Comparison of ENCODE assay signal across 1 cellular context in genomic region chr4:152679414-152680281, GRCh38.
TF ChIP-seq lines count a peak whose summit lies in the region.

Gene TMEM154 (minus strand): TSS chr4:152679997. CDS start chr4:152679933, 64 bp downstream.

TF ChIP-seq in GM12878, 131 proteins besides CTCF, POLR2A, EP300 and RAD21 (continued from another document and continues in another):
- 0 out of 2 replicates have a peak, but pooled peaks have one; percentile 11 for TF ChIP-seq ELK1 (IDR thresholded peaks at IDR 0.05; ENCODE audit: low read depth, low read length)
- TF ChIP-seq MYB (IDR thresholded peaks at IDR 0.05; ENCODE audit: borderline replicate concordance, low read depth, low read length): no peak
- TF ChIP-seq LARP7 (IDR thresholded peaks at IDR 0.05): peak; percentile 50; the same call in 1 of the 2 replicates
- TF ChIP-seq RFX5 (IDR thresholded peaks at IDR 0.05; ENCODE audit: low read depth, low read length): no peak
- no peak for TF ChIP-seq STAT1 (conservative IDR thresholded peaks at IDR 0.05)
- peak; percentile 80 for TF ChIP-seq POLR2AphosphoS5 (IDR thresholded peaks at IDR 0.05; ENCODE audit: low read length)
- peak; percentile 73 for TF ChIP-seq IKZF1 (conservative IDR thresholded peaks at IDR 0.05)
- no peak for TF ChIP-seq RCOR1 (conservative IDR thresholded peaks at IDR 0.05; ENCODE audit: low read depth, low read length)
- TF ChIP-seq MTA2 (IDR thresholded peaks at IDR 0.05; ENCODE audit: low read depth): peak; percentile 29; the same call in 1 of the 2 replicates
- TF ChIP-seq SMC3 (IDR thresholded peaks at IDR 0.05; ENCODE audit: borderline replicate concordance, low read length): no peak
- no peak for TF ChIP-seq ZNF384 (IDR thresholded peaks at IDR 0.05; ENCODE audit: borderline replicate concordance, low read depth, low read length)
- TF ChIP-seq POU2F2 (IDR thresholded peaks at IDR 0.05; ENCODE audit: borderline replicate concordance, low read depth, low read length): peak; percentile 77; the same call in 2 of the 3 replicates
- TF ChIP-seq ATF7 (IDR thresholded peaks at IDR 0.05; ENCODE audit: low read depth): peak; percentile 51
- TF ChIP-seq PKNOX1 (IDR thresholded peaks at IDR 0.05): peak; percentile 22; the same call in 1 of the 2 replicates
- no peak for TF ChIP-seq SREBF1 (IDR thresholded peaks at IDR 0.05; ENCODE audit: low read length)
- TF ChIP-seq BCLAF1 (IDR thresholded peaks at IDR 0.05): no peak
- TF ChIP-seq RBBP5 (conservative IDR thresholded peaks at IDR 0.05): no peak
- TF ChIP-seq PML (IDR thresholded peaks at IDR 0.05; ENCODE audit: low read length): no peak
- TF ChIP-seq USF1 (IDR thresholded peaks at IDR 0.05; ENCODE audit: borderline replicate concordance, extremely low read length, insufficient read depth, low read depth, low read length): no peak
- no peak for TF ChIP-seq JUND (IDR thresholded peaks at IDR 0.05; ENCODE audit: low read depth, low read length)
- TF ChIP-seq HDAC6 (IDR thresholded peaks at IDR 0.05; ENCODE audit: unreplicated experiment): no peak
- no peak for TF ChIP-seq NR2C1 (IDR thresholded peaks at IDR 0.05)
- no peak for TF ChIP-seq ZNF217 (IDR thresholded peaks at IDR 0.05)
- TF ChIP-seq ZZZ3 (IDR thresholded peaks at IDR 0.05; ENCODE audit: control insufficient read depth, insufficient read length, low read depth): no peak
- peak; percentile 14; the same call in 1 of the 2 replicates for TF ChIP-seq MTA3 (IDR thresholded peaks at IDR 0.05; ENCODE audit: borderline replicate concordance, low read length)
- TF ChIP-seq HSF1 (IDR thresholded peaks at IDR 0.05; ENCODE audit: low read depth, low read length): no peak
- TF ChIP-seq E2F4 (IDR thresholded peaks at IDR 0.05; ENCODE audit: low read depth, low read length): no peak
- no peak for TF ChIP-seq TCF7 (IDR thresholded peaks at IDR 0.05; ENCODE audit: borderline replicate concordance)
- peak; percentile 60 for TF ChIP-seq ZNF687 (IDR thresholded peaks at IDR 0.05)
- no peak for TF ChIP-seq FOS (IDR thresholded peaks at IDR 0.05; ENCODE audit: borderline replicate concordance, extremely low read depth, insufficient read length)
- TF ChIP-seq ZBTB33 (IDR thresholded peaks at IDR 0.05): no peak
- no peak for TF ChIP-seq CEBPZ (IDR thresholded peaks at IDR 0.05; ENCODE audit: low read depth, low read length)
- no peak for TF ChIP-seq NR2F1 (conservative IDR thresholded peaks at IDR 0.05)
- TF ChIP-seq RUNX3 (IDR thresholded peaks at IDR 0.05; ENCODE audit: low read length): no peak
- no peak for TF ChIP-seq ASH2L (IDR thresholded peaks at IDR 0.05; ENCODE audit: borderline replicate concordance, low read depth)
- TF ChIP-seq ATF3 (IDR thresholded peaks at IDR 0.05; ENCODE audit: borderline replicate concordance, extremely low read depth, low read depth, low read length): no peak
- 0 out of 2 replicates have a peak, but pooled peaks have one; percentile 19 for TF ChIP-seq RELB (IDR thresholded peaks at IDR 0.05; ENCODE audit: low read depth)
- no peak for TF ChIP-seq HDGF (IDR thresholded peaks at IDR 0.05)
- no peak for TF ChIP-seq SRF (IDR thresholded peaks at IDR 0.05; ENCODE audit: low read depth in 2 of 2, low read length in 2 of 2)
- TF ChIP-seq CBFB (IDR thresholded peaks at IDR 0.05; ENCODE audit: low read depth): 0 out of 2 replicates have a peak, but pooled peaks have one; percentile 45
- no peak for TF ChIP-seq SUZ12 (IDR thresholded peaks at IDR 0.05; ENCODE audit: unreplicated experiment)
